ENCODE assay signal across 8 cellular contexts in the genomic region with DNA sequence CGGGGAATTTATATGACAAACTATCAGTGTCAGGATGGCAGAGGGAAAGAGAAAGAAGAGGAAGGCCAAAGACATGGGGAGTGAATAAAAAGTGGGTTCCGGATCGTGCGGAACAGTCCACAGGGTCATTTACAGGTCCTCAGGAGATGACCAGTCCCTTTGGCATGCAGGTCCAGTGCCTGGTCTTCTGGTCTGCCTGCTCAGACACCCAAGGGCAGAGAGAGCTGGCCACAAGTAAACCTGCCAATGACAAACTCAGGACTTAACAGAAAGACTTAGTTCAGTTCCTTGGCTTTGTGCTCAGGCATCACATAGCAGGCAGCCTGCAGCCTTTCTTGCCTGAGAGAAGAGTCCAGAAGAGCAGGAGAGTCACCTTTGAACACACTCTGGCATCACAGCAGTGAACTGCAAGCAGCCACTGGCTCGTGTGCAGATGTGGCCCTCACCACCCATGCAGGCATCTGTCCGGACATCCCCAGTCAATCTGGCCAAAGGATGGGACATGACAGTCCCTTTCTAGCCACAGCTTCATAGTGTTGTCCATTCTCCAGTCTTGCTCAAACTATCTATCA. TPM values are rescaled to one million over a fixed set of nuclear protein-coding genes. Genes with fewer than 3 reads are reported as not detected.
DNase-seq lines count a peak whose midpoint lies in the region; TF ChIP-seq lines count a peak whose summit lies in the region.

No MANE protein-coding gene starts in this region.

- H3K27me3 ChIP-seq in adrenal gland, result no peaks in the 10 kb centered on the region
- no peaks in the 10 kb centered on the region for H3K27me3 ChIP-seq in left ventricle myocardium inferior (ENCODE audit: low read depth)
- no peaks in the 10 kb centered on the region for H3K27me3 ChIP-seq in skeletal muscle satellite cell (ENCODE audit: control insufficient read depth, insufficient read depth, low read length)

- H3K4me3 Mint-ChIP-seq in activated naive CD4-positive, alpha-beta T cell treated with anti-CD3 and anti-CD28 coated beads, Interleukin-2, amount 10 ng/mL, durations not matched to agents 7 days and 5 days, result no peak overlapping the region

- TF ChIP-seq CTCF in adrenal gland (IDR thresholded peaks at IDR 0.05), result peak in 1 of 6 experiments; percentile 37
- no peak for TF ChIP-seq CTCF in left ventricle myocardium inferior (IDR thresholded peaks at IDR 0.05; ENCODE audit: borderline replicate concordance)

- no peaks in the 10 kb centered on the region for H3K9me3 Mint-ChIP-seq in activated naive CD4-positive, alpha-beta T cell treated with anti-CD3 and anti-CD28 coated beads, Interleukin-2, amount 10 ng/mL, durations not matched to agents 7 days and 5 days

- CTCF ChIA-PET in activated naive CD4-positive, alpha-beta T cell treated with anti-CD3 and anti-CD28 coated beads, Interleukin-2, amount 10 ng/mL, durations not matched to agents 7 days and 5 days (lab: Charles Lee), result no interaction called here

- intact Hi-C loops in adrenal gland (cut with DNase I) (loop anchor here (5.0 to 10.0 kb wide), 2 partner anchors 47 to 50 kb away; a partner anchor contains a TSS), left ventricle myocardium inferior (cut with micrococcal nuclease) (no loop called here)

- 25 to 34% (median 31%) methylated on average over 5 to 6 of the region's 6 CpGs for WGBS in adrenal gland, 4 donors

- H3K4me1 ChIP-seq in adrenal gland (replicated peaks in 1 of 2), result peaks cover 27 to 65% of the 10 kb centered on the region in 2 donors
- H3K4me1 ChIP-seq in left ventricle myocardium inferior, result peaks cover 85% of the 10 kb centered on the region
- peaks cover 30% of the 10 kb centered on the region for H3K4me1 ChIP-seq in skeletal muscle satellite cell (ENCODE audit: control insufficient read depth, insufficient read depth, low read length)

- H3K4me1 Mint-ChIP-seq in activated naive CD4-positive, alpha-beta T cell treated with anti-CD3 and anti-CD28 coated beads, Interleukin-2, amount 10 ng/mL, durations not matched to agents 7 days and 5 days, result peaks cover 49% of the 10 kb centered on the region

- DNase-seq in activated naive CD4-positive, alpha-beta T cell treated with anti-CD3 and anti-CD28 coated beads, Interleukin-2, amount 10 ng/mL, durations not matched to agents 7 days and 5 days, result no peak
- DNase-seq in activated naive CD4-positive, alpha-beta T cell (lab: John Stamatoyannopoulos, UW), result no peak
- DNase-seq in adrenal gland, result peak; percentile 95 to 99 (median 98)
- peak; percentile 49 for DNase-seq in left ventricle myocardium inferior
- DNase-seq in NCI-H2107 (lab: John Stamatoyannopoulos, UW), result no peak
- no peak for DNase-seq in HPDE6-E6E7 (ENCODE audit: extremely low spot score)
- DNase-seq in SKM-1 (lab: John Stamatoyannopoulos, UW; ENCODE audit: unreplicated experiment), result no peak

- H3K9me3 ChIP-seq in adrenal gland (replicated peaks in 1 of 3), result no peaks in the 10 kb centered on the region
- H3K9me3 ChIP-seq in left ventricle myocardium inferior (replicated peaks), result no peaks in the 10 kb centered on the region
- H3K9me3 ChIP-seq in skeletal muscle satellite cell (replicated peaks; ENCODE audit: low read length), result no peaks in the 10 kb centered on the region

- peak overlapping the region; percentile 59 for H3K9ac ChIP-seq in skeletal muscle satellite cell (ENCODE audit: low read depth, low read length)

- H3K4me2 ChIP-seq in skeletal muscle satellite cell (ENCODE audit: low read length), result peak overlapping the region; percentile 73

- peak overlapping the region in 1 of 4 donors; percentile 35 for H3K4me3 ChIP-seq in adrenal gland
- no peak overlapping the region for H3K4me3 ChIP-seq in left ventricle myocardium inferior
- peak overlapping the region; percentile 36 for H3K4me3 ChIP-seq in skeletal muscle satellite cell (ENCODE audit: low read length)

- no peaks in the 10 kb centered on the region for H3K27me3 Mint-ChIP-seq in activated naive CD4-positive, alpha-beta T cell treated with anti-CD3 and anti-CD28 coated beads, Interleukin-2, amount 10 ng/mL, durations not matched to agents 7 days and 5 days

- peaks cover 54% of the 10 kb centered on the region for H3K36me3 Mint-ChIP-seq in activated naive CD4-positive, alpha-beta T cell treated with anti-CD3 and anti-CD28 coated beads, Interleukin-2, amount 10 ng/mL, durations not matched to agents 7 days and 5 days

- H3K36me3 ChIP-seq in adrenal gland (replicated peaks in 1 of 2) (peaks cover 0 to 38% of the 10 kb centered on the region in 2 donors), left ventricle myocardium inferior (peaks cover 52% of the 10 kb centered on the region), skeletal muscle satellite cell (ENCODE audit: insufficient read depth, low read length) (peaks cover 35% of the 10 kb centered on the region)

- H3K27ac ChIP-seq in adrenal gland (peak overlapping the region; percentile 55 to 95 (median 76)), left ventricle myocardium inferior (replicated peaks) (peak overlapping the region; percentile 96)

- H3K27ac Mint-ChIP-seq in activated naive CD4-positive, alpha-beta T cell treated with anti-CD3 and anti-CD28 coated beads, Interleukin-2, amount 10 ng/mL, durations not matched to agents 7 days and 5 days, result peak overlapping the region; percentile 64

- TF ChIP-seq POLR2A in adrenal gland (IDR thresholded peaks at IDR 0.05), result peak; percentile 73 to 87

RNA-seq across cellular contexts. Expression of a gene that starts 14.0 kb away (rescaled TPM):
- total RNA-seq in adrenal gland (10 to 100 TPM; 57.7 to 89.2 (median 71.2) TPM), left ventricle myocardium inferior (85.7 TPM)
- 10 to 100 TPM; 14.9 to 48.2 (median 14.9) TPM for polyA plus RNA-seq in adrenal gland
- total RNA-seq in skeletal muscle satellite cell (2012; rRNA removed), result 17.2 and 24.7 TPM in 2 replicates

RNA-seq across cellular contexts. Expression of a gene that starts 14.2 kb away (rescaled TPM):
- total RNA-seq in adrenal gland (100 to 1,000 TPM in 6 of 8 donors, 10 to 100 TPM in 2; 92.5 to 237 (median 139) TPM), left ventricle myocardium inferior (68.6 TPM)
- 100 to 1,000 TPM in 1 of 3 donors, 10 to 100 TPM in 2; 52.5 to 137 (median 59.5) TPM for polyA plus RNA-seq in adrenal gland
- 142 and 170 TPM in 2 replicates for total RNA-seq in skeletal muscle satellite cell (2012; rRNA removed)

RNA-seq across cellular contexts. Expression of a gene that starts 43.2 kb away (rescaled TPM):
- 100 to 1,000 TPM; 145 to 209 (median 166) TPM for total RNA-seq in adrenal gland
- 100 to 1,000 TPM in 1 of 3 donors, 10 to 100 TPM in 2; 37.8 to 129 (median 45.9) TPM for polyA plus RNA-seq in adrenal gland
- total RNA-seq in left ventricle myocardium inferior, result 174 TPM
- 167 and 180 TPM in 2 replicates for total RNA-seq in skeletal muscle satellite cell (2012; rRNA removed)

RNA-seq across cellular contexts. Expression of a gene that starts 53.5 kb away (rescaled TPM):
- total RNA-seq in adrenal gland, result 100 to 1,000 TPM in 2 of 8 donors, 10 to 100 TPM in 6; 69.3 to 114 (median 96.1) TPM
- polyA plus RNA-seq in adrenal gland, result 100 to 1,000 TPM in 2 of 3 donors, 10 to 100 TPM in 1; 80.9 to 117 (median 103) TPM
- total RNA-seq in left ventricle myocardium inferior, result 54.8 TPM
- 36.2 and 37.4 TPM in 2 replicates for total RNA-seq in skeletal muscle satellite cell (2012; rRNA removed)

Comparison
In these comparisons a context has a peak if more than half of its experiments do, and no peak if none do; other contexts are left out.
1. DNase-seq: peak in adrenal gland (7 of 7) and left ventricle myocardium inferior (single experiment); none in activated naive CD4-positive, alpha-beta T cell treated with anti-CD3 and anti-CD28 coated beads, Interleukin-2, amount 10 ng/mL, durations not matched to agents 7 days and 5 days (single experiment), activated naive CD4-positive, alpha-beta T cell (0 of 4), NCI-H2107 (single experiment), HPDE6-E6E7 (single experiment) and SKM-1 (single experiment).